8 cellular contexts compared by ENCODE assay signal in genomic region chr17:8227238-8227581, GRCh38. TPM values are rescaled to one million over a fixed set of nuclear protein-coding genes. Genes with fewer than 3 reads are reported as not detected.
DNase-seq lines count a peak whose midpoint lies in the region; ATAC-seq and TF ChIP-seq lines count a peak whose summit lies in the region.

No MANE protein-coding gene starts in this region.

- H3K36me3 ChIP-seq in HUES64 (ENCODE audit: insufficient read depth, low read length) = peaks cover 50% of the 10 kb centered on the region

- no peak for TF ChIP-seq CTCF in AG10803 (conservative IDR thresholded peaks at IDR 0.05; ENCODE audit: low read length)
- no peak for TF ChIP-seq CTCF in dorsolateral prefrontal cortex (IDR thresholded peaks at IDR 0.05 in 54 of 56, conservative IDR thresholded peaks at IDR 0.05 in 2 of 56; ENCODE audit: low read depth in 1 of 56, partially characterized antibody in 56 of 56)
- no peak for TF ChIP-seq CTCF in neural crest cell (conservative IDR thresholded peaks at IDR 0.05)

- H3K4me3 Mint-ChIP-seq in neural crest cell = peak overlapping the region; percentile 94

- DNase-seq in AG10803 (ENCODE audit: low read depth) = no peak
- no peak for DNase-seq in dorsolateral prefrontal cortex
- no peak for DNase-seq in neural crest cell (ENCODE audit: low read depth, low spot score)
- no peak for DNase-seq in effector CD8-positive, alpha-beta T cell (lab: John Stamatoyannopoulos, UW)
- DNase-seq in left colon = no peak
- DNase-seq in DMS79 treated with DMSO at 0.1 percent for 48 hours (lab: John Stamatoyannopoulos, UW) = no peak

- intact Hi-C loops in dorsolateral prefrontal cortex (cut with DNase I) (loop anchor here (5.0 to 10.0 kb wide), 2 partner anchors 90 to 158 kb away; partner anchors contain the start of gene RPL26 (in 1 of the 2)), left colon (cut with DNase I, micrococcal nuclease) (no loop called here)

- peak overlapping the region; percentile 86 for H3K27ac Mint-ChIP-seq in neural crest cell (ENCODE audit: unreplicated experiment)

- WGBS in HUES64 = 90% methylated on average over 4 of the region's 4 CpGs

- H3K27ac ChIP-seq in HUES64 (ENCODE audit: low read depth, low read length) = peak overlapping the region; percentile 65
- peak overlapping the region; percentile 53 to 99 (median 89) for H3K27ac ChIP-seq in dorsolateral prefrontal cortex

- peaks cover 25% of the 10 kb centered on the region for H3K36me3 Mint-ChIP-seq in neural crest cell (ENCODE audit: low read depth)

- H3K27me3 Mint-ChIP-seq in neural crest cell (ENCODE audit: low read depth) = peaks cover 29% of the 10 kb centered on the region

- H3K27me3 ChIP-seq in HUES64 (ENCODE audit: insufficient read depth, low read length) (no peaks in the 10 kb centered on the region), dorsolateral prefrontal cortex (no peaks in the 10 kb centered on the region)

- peak overlapping the region; percentile 46 for H3K9ac ChIP-seq in HUES64 (ENCODE audit: low read depth, low read length)

- H3K4me1 ChIP-seq in HUES64 (ENCODE audit: insufficient read depth, low read length) = 0 out of 2 replicates have a peak, but pooled peaks cover 4% of the 10 kb centered on the region

- H3K9me3 ChIP-seq in HUES64 (ENCODE audit: insufficient read depth, low read depth, low read length) = no peaks in the 10 kb centered on the region

- H3K9me3 Mint-ChIP-seq in neural crest cell = peaks cover 2% of the 10 kb centered on the region

- no peak for ATAC-seq in HG02798 (IDR thresholded peaks at IDR 0.05; ENCODE audit: poor library complexity, unreplicated experiment)
- no peak for ATAC-seq in left colon

- H3K4me3 ChIP-seq in AG10803 (ENCODE audit: low read length) (peak overlapping the region; percentile 56), HUES64 (ENCODE audit: low read length) (peak overlapping the region; percentile 68), dorsolateral prefrontal cortex (peak overlapping the region in 58 of 59 donors; percentile 11 to 62 (median 46))

- H3K4me1 Mint-ChIP-seq in neural crest cell = peaks cover 37% of the 10 kb centered on the region

RNA-seq across cellular contexts. Expression of gene AURKB, which starts 16.8 kb away (rescaled TPM):
- 119 TPM for polyA plus RNA-seq in HUES64 (2013, experiment 1 of 2)
- 134 TPM for polyA plus RNA-seq in HUES64 (2013, experiment 2 of 2)
- total RNA-seq in dorsolateral prefrontal cortex (1 to 10 TPM in 8 of 120 experiments, under 1 TPM in 4, not detected in 108; 0.75 to 3.8 (median 1.2) TPM), neural crest cell (176 and 186 TPM in 2 replicates), left colon (10 to 100 TPM in 1 of 2 donors, 1 to 10 TPM in 1; 6.4 to 22.4 TPM)

RNA-seq across cellular contexts. Expression of gene CTC1, which starts 20.6 kb away (rescaled TPM):
- polyA plus RNA-seq in HUES64 (2013, experiment 1 of 2) = 12.4 TPM
- polyA plus RNA-seq in HUES64 (2013, experiment 2 of 2) = 10.8 TPM
- total RNA-seq in dorsolateral prefrontal cortex (10 to 100 TPM; 33.8 to 92.7 (median 64.4) TPM), neural crest cell (39.7 and 44.8 TPM in 2 replicates), left colon (10 to 100 TPM; 38.7 to 38.8 TPM)

RNA-seq across cellular contexts. Expression of gene PFAS, which starts 21.9 kb away (rescaled TPM):
- polyA plus RNA-seq in HUES64 (2013, experiment 1 of 2) = 63.3 TPM
- polyA plus RNA-seq in HUES64 (2013, experiment 2 of 2) = 55.2 TPM
- 10 to 100 TPM; 20.3 to 49.9 (median 35.2) TPM for total RNA-seq in dorsolateral prefrontal cortex
- total RNA-seq in neural crest cell = 201 and 217 TPM in 2 replicates
- total RNA-seq in left colon = 10 to 100 TPM; 17.0 to 23.9 TPM

RNA-seq across cellular contexts. Expression of gene BORCS6, which starts 37.2 kb away (rescaled TPM):
- polyA plus RNA-seq in HUES64 (2013, experiment 1 of 2) = 2.6 TPM
- polyA plus RNA-seq in HUES64 (2013, experiment 2 of 2) = 3.0 TPM
- 10 to 100 TPM in 5 of 120 experiments, 1 to 10 TPM in 115; 5.2 to 10.9 (median 8.0) TPM for total RNA-seq in dorsolateral prefrontal cortex
- total RNA-seq in neural crest cell = 5.5 and 5.6 TPM in 2 replicates
- 10 to 100 TPM; 12.2 to 13.3 TPM for total RNA-seq in left colon

RNA-seq across cellular contexts. Expression of gene TMEM107, which starts 51.0 kb away (rescaled TPM):
- polyA plus RNA-seq in HUES64 (2013, experiment 1 of 2) = 29.8 TPM
- 35.4 TPM for polyA plus RNA-seq in HUES64 (2013, experiment 2 of 2)
- total RNA-seq in dorsolateral prefrontal cortex = 10 to 100 TPM in 119 of 120 experiments, 1 to 10 TPM in 1; 9.1 to 25.9 (median 17.1) TPM
- total RNA-seq in neural crest cell = 41.4 and 45.7 TPM in 2 replicates
- 10 to 100 TPM; 11.3 to 12.6 TPM for total RNA-seq in left colon

Comparison
In these comparisons a context has a peak if more than half of its experiments do, and no peak if none do; other contexts are left out.
1. intact Hi-C loops: an anchor here in dorsolateral prefrontal cortex (5.0 to 10.0 kb wide); none called in left colon.